ENCODE assay signal across 8 cellular contexts in the genomic region with DNA sequence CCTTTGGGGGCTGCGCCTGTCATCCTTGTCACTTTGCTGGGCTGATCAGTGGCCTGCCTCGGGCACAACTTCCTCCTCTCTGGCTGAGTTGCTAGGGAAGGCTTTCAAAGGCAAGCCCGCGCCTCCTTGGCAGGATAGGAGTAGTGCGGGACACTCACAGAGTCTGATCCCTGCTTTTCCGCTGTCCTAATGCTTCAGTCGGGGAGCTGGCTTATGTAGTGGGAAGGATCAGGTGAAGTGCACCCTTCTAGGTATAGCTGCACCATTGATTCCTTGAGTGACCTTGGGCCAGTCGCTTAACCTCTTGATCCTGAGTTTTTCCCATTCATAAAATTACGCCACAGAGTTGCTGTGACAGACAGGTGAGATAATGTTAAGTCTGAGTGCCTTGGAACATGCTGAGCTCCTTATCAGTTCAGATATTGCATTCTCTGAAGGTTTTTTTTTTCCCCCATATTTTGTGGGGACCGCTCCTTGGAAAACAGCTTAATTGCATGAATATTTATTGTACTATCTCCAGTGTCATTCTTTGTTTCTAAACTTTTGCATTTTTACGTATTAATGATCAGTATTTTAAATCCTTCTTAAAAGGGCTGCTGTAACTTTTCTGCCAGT. TPM values are rescaled to one million over a fixed set of nuclear protein-coding genes. Genes with fewer than 3 reads are reported as not detected.
A peak's percentile ranks its signal among the peaks of the same experiment; 100 is the strongest.
DNase-seq lines count a peak whose midpoint lies in the region; ATAC-seq and TF ChIP-seq lines count a peak whose summit lies in the region.

No MANE protein-coding gene starts in this region.

- H3K27ac ChIP-seq in breast epithelium (peak overlapping the region; percentile 91 to 93), liver (ENCODE audit: low read depth in 1 of 2, low read length in 2 of 2) (peak overlapping the region; percentile 89 to 98), thyroid gland (peak overlapping the region; percentile 61 to 93 (median 90))

- no peak for TF ChIP-seq RAD21 in liver (IDR thresholded peaks at IDR 0.05)

- ATAC-seq in GM18499 (IDR thresholded peaks at IDR 0.05; ENCODE audit: insufficient read depth, unreplicated experiment) (peak; percentile 4), HG02571 (IDR thresholded peaks at IDR 0.05; ENCODE audit: unreplicated experiment) (peak; percentile 9)

- H3K36me3 ChIP-seq in breast epithelium (no peaks in the 10 kb centered on the region), liver (ENCODE audit: control insufficient read depth in 4 of 4, insufficient read depth in 3 of 4, low read depth in 1 of 4, low read length in 3 of 4) (peaks cover 0 to 1% (median 0%) of the 10 kb centered on the region in 4 donors), thyroid gland (peaks cover 0 to 4% of the 10 kb centered on the region in 2 donors)

- peak in 1 of 3 donors; percentile 14 for TF ChIP-seq CTCF in breast epithelium (IDR thresholded peaks at IDR 0.05)
- no peak for TF ChIP-seq CTCF in liver (IDR thresholded peaks at IDR 0.05; ENCODE audit: low read depth, low read length, missing input control)
- no peak for TF ChIP-seq CTCF in thyroid gland (IDR thresholded peaks at IDR 0.05)

- intact Hi-C loops in breast epithelium (cut with DNase I; ENCODE audit: low total_unique reads): no loop called here
- intact Hi-C loops in thyroid gland (cut with DNase I): no loop called here

- H3K27me3 ChIP-seq in breast epithelium (no peaks in the 10 kb centered on the region), liver (ENCODE audit: control insufficient read depth in 4 of 4, insufficient read depth in 4 of 4, low read length in 3 of 4) (no peaks in the 10 kb centered on the region), thyroid gland (no peaks in the 10 kb centered on the region)

- DNase-seq in NOMO-1 treated with DMSO at 0.1 percent for 48 hours (lab: John Stamatoyannopoulos, UW; ENCODE audit: unreplicated experiment): peak; percentile 49
- peak; percentile 43 to 60 for DNase-seq in breast epithelium (ENCODE audit: low spot score in 2 of 2)
- DNase-seq in thyroid gland: no peak
- no peak for DNase-seq in NK-92 (lab: John Stamatoyannopoulos, UW; ENCODE audit: unreplicated experiment)
- no peak for DNase-seq in dedifferentiated amniotic fluid mesenchymal stem cell (ENCODE audit: extremely low spot score)

- peak overlapping the region; percentile 87 to 90 (median 90) for H3K4me3 ChIP-seq in breast epithelium
- H3K4me3 ChIP-seq in liver (ENCODE audit: low read depth in 1 of 3, low read length in 3 of 3): peak overlapping the region; percentile 76 to 98 (median 80)
- peak overlapping the region; percentile 77 to 89 (median 88) for H3K4me3 ChIP-seq in thyroid gland (replicated peaks in 1 of 3)

- H3K4me1 ChIP-seq in breast epithelium (peaks cover 0 to 8% of the 10 kb centered on the region in 2 donors), liver (ENCODE audit: control insufficient read depth in 4 of 4, insufficient read depth in 4 of 4, low read length in 3 of 4) (peaks cover 0 to 16% (median 12%) of the 10 kb centered on the region in 4 donors), thyroid gland (peaks cover 19% of the 10 kb centered on the region in 2 donors)

- no peak for TF ChIP-seq POLR2A in breast epithelium (IDR thresholded peaks at IDR 0.05)
- TF ChIP-seq POLR2A in thyroid gland (IDR thresholded peaks at IDR 0.05): no peak

- peak overlapping the region; percentile 66 to 70 for H3K9ac ChIP-seq in liver (ENCODE audit: low read depth in 1 of 2, low read length in 2 of 2)

- WGBS in liver: 6% methylated on average over 11 of the region's 11 CpGs
- WGBS in thyroid gland, 2 donors: 8 to 14% methylated on average over 10 to 11 of the region's 11 CpGs

- H3K9me3 ChIP-seq in breast epithelium (no peaks in the 10 kb centered on the region), liver (ENCODE audit: control insufficient read depth in 4 of 4, low read length in 3 of 4) (no peaks in the 10 kb centered on the region), thyroid gland (no peaks in the 10 kb centered on the region)

TF ChIP-seq in liver, 16 proteins besides CTCF, POLR2A, EP300 and RAD21:
- TF ChIP-seq HNF4A (conservative IDR thresholded peaks at IDR 0.05): peak in 1 of 2 donors; percentile 4
- TF ChIP-seq, protein P1, sequence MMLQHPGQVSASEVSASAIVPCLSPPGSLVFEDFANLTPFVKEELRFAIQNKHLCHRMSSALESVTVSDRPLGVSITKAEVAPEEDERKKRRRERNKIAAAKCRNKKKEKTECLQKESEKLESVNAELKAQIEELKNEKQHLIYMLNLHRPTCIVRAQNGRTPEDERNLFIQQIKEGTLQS (IDR thresholded peaks at IDR 0.05): no peak

RNA-seq across cellular contexts. Expression of a gene that starts 0.9 kb away (rescaled TPM):
- total RNA-seq in breast epithelium: 100 to 1,000 TPM in 2 of 3 donors, 10 to 100 TPM in 1; 61.8 to 123 (median 109) TPM
- total RNA-seq in liver: 10 to 100 TPM; 43.5 to 47.1 TPM
- polyA plus RNA-seq in liver: 10 to 100 TPM in 1 of 2 donors, 1 to 10 TPM in 1; 6.4 to 21.0 TPM
- total RNA-seq in thyroid gland: 100 to 1,000 TPM; 104 to 185 (median 151) TPM

Comparison
In these comparisons a context has a peak if more than half of its experiments do, and no peak if none do; other contexts are left out.
1. DNase-seq: peak in NOMO-1 treated with DMSO at 0.1 percent for 48 hours (single experiment) and breast epithelium (2 of 2); none in thyroid gland (0 of 2), NK-92 (single experiment) and dedifferentiated amniotic fluid mesenchymal stem cell (single experiment).
2. Peak in every context shown above with its lines, with median percentiles within 50 percentile points of each other: H3K27ac ChIP-seq and H3K4me3 ChIP-seq.